13 cellular contexts compared by ENCODE assay signal in the genomic region with DNA sequence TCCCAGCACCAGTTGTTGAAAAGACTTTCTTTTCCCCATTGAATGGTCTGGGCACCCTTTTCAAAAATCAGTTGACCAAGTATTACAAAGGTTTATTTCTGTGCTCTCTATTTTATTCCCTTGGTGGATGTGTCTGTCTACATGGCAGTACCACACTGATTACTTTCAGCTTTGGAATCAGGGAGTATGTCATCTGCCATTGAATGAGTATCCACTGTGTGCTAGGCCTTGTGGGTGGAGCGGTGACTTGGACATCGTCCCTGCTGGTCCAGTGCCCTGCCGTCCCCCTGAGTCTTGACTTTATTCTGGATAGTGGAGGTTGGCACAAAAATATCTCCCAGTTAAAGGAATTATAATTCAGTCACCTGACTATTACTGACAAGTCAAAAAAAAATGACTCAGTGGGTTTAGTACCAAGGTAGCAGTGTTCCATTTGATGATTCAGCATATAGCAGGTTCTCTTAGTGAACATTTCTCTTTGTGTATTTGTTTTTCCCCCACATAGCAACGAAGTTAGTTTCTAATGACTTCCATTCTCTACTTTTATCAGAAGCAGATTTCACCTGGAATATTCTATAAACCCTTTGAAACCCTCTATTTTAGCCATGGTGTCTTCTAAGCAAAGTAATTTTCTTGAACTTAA. TPM values are rescaled to one million over a fixed set of nuclear protein-coding genes. Genes with fewer than 3 reads are reported as not detected.
DNase-seq lines count a peak whose midpoint lies in the region; ATAC-seq, FAIRE-seq and TF ChIP-seq lines count a peak whose summit lies in the region.
"Had no signal": no experiment of that assay in that cellular context is flagged by ENCODE, and none has a peak within 500 bp of the region (broad histone marks: within the 10 kb centered on the region; RNA-seq: fewer than 3 reads in every experiment).

No MANE protein-coding gene starts in this region.

- no peak for TF ChIP-seq POLR2A in A549 (IDR thresholded peaks at IDR 0.05; ENCODE audit: low read length)

- peaks cover 23% of the 10 kb centered on the region for H3K4me1 Mint-ChIP-seq in astrocyte (ENCODE audit: low read depth, unreplicated experiment)
- peaks cover 26 to 36% of the 10 kb centered on the region in 2 donors for H3K4me1 Mint-ChIP-seq in effector memory CD8-positive, alpha-beta T cell (ENCODE audit: low read depth in 2 of 2)

- CTCF ChIA-PET in A549 (lab: Yijun Ruan, JAX), result no interaction called here

- POLR2A ChIA-PET in A549 (lab: Yijun Ruan, JAX), result no interaction called here

- in situ Hi-C loops in GM23248 (cut with MboI), result no loop called here

- peaks cover 26% of the 10 kb centered on the region; the same call in 1 of the 2 replicates for H3K36me3 ChIP-seq in GM23248 (ENCODE audit: low read depth)
- peaks cover 4% of the 10 kb centered on the region for H3K36me3 ChIP-seq in astrocyte (ENCODE audit: insufficient read depth, low read length)

- no peak for TF ChIP-seq EP300 in A549 (IDR thresholded peaks at IDR 0.05)

- H3K36me3 Mint-ChIP-seq in astrocyte (ENCODE audit: low read depth, unreplicated experiment), result peaks cover 16% of the 10 kb centered on the region
- H3K36me3 Mint-ChIP-seq in effector memory CD8-positive, alpha-beta T cell (ENCODE audit: insufficient read depth), result peaks cover 74% of the 10 kb centered on the region

- H3K9me2 ChIP-seq in GM23248 (ENCODE audit: insufficient read depth), result no peaks in the 10 kb centered on the region

- H3K9me3 ChIP-seq in A549 (no peaks in the 10 kb centered on the region), GM23248 (ENCODE audit: low read depth) (no peaks in the 10 kb centered on the region), astrocyte (ENCODE audit: insufficient read depth, low read depth, low read length) (no peaks in the 10 kb centered on the region)

- H3K27ac ChIP-seq in A549 (no peak overlapping the region), GM23248 (peak overlapping the region; percentile 18), astrocyte (ENCODE audit: low read depth, low read length) (peak overlapping the region; percentile 23)

- no peak for FAIRE-seq in A549 (lab: Jason Lieb, UNC)
- no peak for FAIRE-seq in astrocyte (lab: Jason Lieb, UNC)

- no peaks in the 10 kb centered on the region for H3K9me3 Mint-ChIP-seq in astrocyte (ENCODE audit: unreplicated experiment)
- no peaks in the 10 kb centered on the region for H3K9me3 Mint-ChIP-seq in effector memory CD8-positive, alpha-beta T cell
- H3K9me3 Mint-ChIP-seq: stimulated activated naive CD8-positive, alpha-beta T cell treated with anti-CD3 and anti-CD28 coated beads, Interleukin-15, amount 100 ng/mL, for 72 hours had no signal

- peaks cover 14% of the 10 kb centered on the region for H3F3A ChIP-seq in GM23248 (ENCODE audit: insufficient read depth)

- peaks cover 81% of the 10 kb centered on the region for H3K79me2 ChIP-seq in GM23248 (ENCODE audit: insufficient read depth)
- H3K79me2 ChIP-seq in astrocyte (ENCODE audit: insufficient read depth, low read length), result peaks cover 58% of the 10 kb centered on the region

- H3K9ac ChIP-seq in GM23248 (no peak overlapping the region), astrocyte (ENCODE audit: low read length) (no peak overlapping the region)

- H3K4me2 ChIP-seq in A549 (no peak overlapping the region), GM23248 (ENCODE audit: unreplicated experiment) (no peak overlapping the region), astrocyte (ENCODE audit: low read length) (peak overlapping the region; percentile 5)

- H3K27ac Mint-ChIP-seq in astrocyte (ENCODE audit: unreplicated experiment), result peak overlapping the region; percentile 41
- no peak overlapping the region for H3K27ac Mint-ChIP-seq in effector memory CD8-positive, alpha-beta T cell
- H3K27ac Mint-ChIP-seq: stimulated activated naive CD8-positive, alpha-beta T cell treated with anti-CD3 and anti-CD28 coated beads, Interleukin-15, amount 100 ng/mL, for 72 hours had no signal

- H3K27me3 ChIP-seq in GM23248 (replicated peaks; ENCODE audit: insufficient read depth) (no peaks in the 10 kb centered on the region), astrocyte (ENCODE audit: insufficient read depth, low read length) (no peaks in the 10 kb centered on the region)

- no peak for DNase-seq in A549 (ENCODE audit: low read depth in 1 of 2, low spot score in 1 of 2)
- DNase-seq in GM23248, result peak; percentile 64
- DNase-seq in astrocyte (ENCODE audit: low read depth), result peak; percentile 45
- peak; percentile 38 for DNase-seq in medulla oblongata (ENCODE audit: extremely low spot score)
- DNase-seq in activated CD4-positive, alpha-beta T cell treated with anti-CD3 and anti-CD28 coated beads for 1 hour, result no peak
- no peak for DNase-seq in effector memory CD8-positive, alpha-beta T cell
- DNase-seq in effector CD8-positive, alpha-beta T cell (lab: John Stamatoyannopoulos, UW), result no peak
- DNase-seq: aorta; DMS153; NCI-H1436; stimulated activated naive CD8-positive, alpha-beta T cell treated with anti-CD3 and anti-CD28 coated beads, Interleukin-15, amount 100 ng/mL, for 72 hours had no signal

- H2AFZ ChIP-seq in GM23248 (no peak overlapping the region), astrocyte (ENCODE audit: low read depth, low read length) (no peak overlapping the region)

- no peaks in the 10 kb centered on the region for H3K27me3 Mint-ChIP-seq in astrocyte (ENCODE audit: low read depth, unreplicated experiment)
- H3K27me3 Mint-ChIP-seq in effector memory CD8-positive, alpha-beta T cell, result no peaks in the 10 kb centered on the region
- H3K27me3 Mint-ChIP-seq: stimulated activated naive CD8-positive, alpha-beta T cell treated with anti-CD3 and anti-CD28 coated beads, Interleukin-15, amount 100 ng/mL, for 72 hours had no signal

- H4K20me1 ChIP-seq in GM23248 (ENCODE audit: insufficient read depth) (no peaks in the 10 kb centered on the region), astrocyte (ENCODE audit: insufficient read depth, low read length) (peaks cover 25% of the 10 kb centered on the region)

- H3K4me1 ChIP-seq in A549 (peaks cover 18% of the 10 kb centered on the region; the same call in 2 of the 3 replicates), GM23248 (ENCODE audit: insufficient read depth) (peaks cover 30% of the 10 kb centered on the region), astrocyte (ENCODE audit: insufficient read depth, low read length) (peaks cover 21% of the 10 kb centered on the region)

- no peak overlapping the region for H3K4me3 Mint-ChIP-seq in astrocyte (ENCODE audit: unreplicated experiment)
- no peak overlapping the region for H3K4me3 Mint-ChIP-seq in effector memory CD8-positive, alpha-beta T cell

- H3K4me3 ChIP-seq in A549 (no peak overlapping the region), GM23248 (no peak overlapping the region), astrocyte (ENCODE audit: insufficient read depth, low read depth, low read length) (no peak overlapping the region)
- H3K4me3 ChIP-seq: lung had no signal

- ATAC-seq in A549 (no peak), GM18517 (IDR thresholded peaks at IDR 0.05; ENCODE audit: unreplicated experiment) (no peak)
- ATAC-seq in effector memory CD8-positive, alpha-beta T cell (replicated peaks), result no peak
- ATAC-seq: stimulated activated naive CD8-positive, alpha-beta T cell treated with anti-CD3 and anti-CD28 coated beads, Interleukin-15, amount 100 ng/mL, for 72 hours had no signal

- WGBS in A549 (ENCODE audit: missing lambda C conversion rate), result 93% methylated on average over 4 of the region's 4 CpGs
- WGBS in GM23248 (ENCODE audit: low coverage in 1 of 2, low lambda C conversion rate in 2 of 2, missing lambda C conversion rate in 2 of 2), 2 experiments, result 29 to 31% methylated on average over 4 of the region's 4 CpGs

- TF ChIP-seq RAD21 in A549 (conservative IDR thresholded peaks at IDR 0.05 in 1 of 2, IDR thresholded peaks at IDR 0.05 in 1 of 2), result no peak

- no peak for TF ChIP-seq CTCF in A549 (IDR thresholded peaks at IDR 0.05)
- no peak for TF ChIP-seq CTCF in astrocyte (IDR thresholded peaks at IDR 0.05; ENCODE audit: insufficient read depth, low read depth, low read length)

TF ChIP-seq in A549, 52 proteins besides CTCF, POLR2A, EP300 and RAD21:
- TF ChIP-seq MAFK (IDR thresholded peaks at IDR 0.05; ENCODE audit: partially characterized antibody) (peak; percentile 84), MYC (IDR thresholded peaks at IDR 0.05; ENCODE audit: borderline replicate concordance, low read length) (no peak)
TF ChIP-seq in A549: peak in this region for 1.

RNA-seq across cellular contexts. Expression of gene UPF3A, which starts 3.9 kb away (rescaled TPM):
- polyA plus RNA-seq in A549 (2011; rRNA removed) (39.9 and 51.0 TPM in 2 replicates), A549 (2017; fragmentation: RNase III; extraction: RNeasy Plus Mini Kit Qiagen cat#74134 plus additional on column Dnase treatment) (60.2 to 64.5 TPM (median 62.6 TPM) in 3 replicates), GM23248 (2016; fragmentation: Nextera tagmentation; extraction: Ambion mirVana) (50.2 and 50.8 TPM in 2 replicates)
- polyA plus RNA-seq in A549 (2012; cell fraction: cytosol; rRNA removed), result 31.9 and 35.2 TPM in 2 replicates
- polyA plus RNA-seq in A549 (2012; cell fraction: nucleus; rRNA removed), result 38.2 and 41.5 TPM in 2 replicates
- polyA minus RNA-seq in A549 (2011; rRNA and poly(A)+ RNA removed), result 11.0 and 12.0 TPM in 2 replicates
- 25.3 and 34.0 TPM in 2 replicates for total RNA-seq in GM23248 (2014; rRNA removed; shearing (Covaris generic))
- 37.5 and 44.8 TPM in 2 replicates for total RNA-seq in astrocyte

RNA-seq across cellular contexts. Expression of gene CHAMP1, which starts 29.0 kb away (rescaled TPM):
- 36.7 and 40.8 TPM in 2 replicates for polyA plus RNA-seq in A549 (2011; rRNA removed)
- 21.7 and 24.3 TPM in 2 replicates for polyA plus RNA-seq in A549 (2012; cell fraction: cytosol; rRNA removed)
- polyA plus RNA-seq in A549 (2012; cell fraction: nucleus; rRNA removed), result 9.7 and 12.0 TPM in 2 replicates
- polyA plus RNA-seq in A549 (2017; fragmentation: RNase III; extraction: RNeasy Plus Mini Kit Qiagen cat#74134 plus additional on column Dnase treatment), result 18.0 to 19.7 TPM (median 18.7 TPM) in 3 replicates
- polyA minus RNA-seq in A549 (2011; rRNA and poly(A)+ RNA removed), result 8.2 and 9.5 TPM in 2 replicates
- total RNA-seq in GM23248 (2014; rRNA removed; shearing (Covaris generic)), result 33.5 and 33.6 TPM in 2 replicates
- 26.9 and 30.7 TPM in 2 replicates for polyA plus RNA-seq in GM23248 (2016; fragmentation: Nextera tagmentation; extraction: Ambion mirVana)
- total RNA-seq in astrocyte, result 23.9 and 26.8 TPM in 2 replicates

RNA-seq across cellular contexts. Expression of gene CDC16, which starts 50.6 kb away (rescaled TPM):
- polyA plus RNA-seq in A549 (2011; rRNA removed) (79.7 and 85.0 TPM in 2 replicates), A549 (2017; fragmentation: RNase III; extraction: RNeasy Plus Mini Kit Qiagen cat#74134 plus additional on column Dnase treatment) (42.4 to 46.3 TPM (median 46.1 TPM) in 3 replicates), GM23248 (2016; fragmentation: Nextera tagmentation; extraction: Ambion mirVana) (80.0 and 80.5 TPM in 2 replicates)
- polyA plus RNA-seq in A549 (2012; cell fraction: cytosol; rRNA removed), result 26.0 and 27.0 TPM in 2 replicates
- 21.7 and 29.7 TPM in 2 replicates for polyA plus RNA-seq in A549 (2012; cell fraction: nucleus; rRNA removed)
- polyA minus RNA-seq in A549 (2011; rRNA and poly(A)+ RNA removed), result 36.6 and 40.0 TPM in 2 replicates
- total RNA-seq in GM23248 (2014; rRNA removed; shearing (Covaris generic)), result 60.2 and 70.7 TPM in 2 replicates
- total RNA-seq in astrocyte, result 77.0 and 81.0 TPM in 2 replicates

Comparison
In these comparisons a context has a peak if more than half of its experiments do, and no peak if none do; other contexts are left out.
1. DNase-seq: peak in GM23248 (single experiment), astrocyte (single experiment) and medulla oblongata (single experiment); none in A549 (0 of 2), activated CD4-positive, alpha-beta T cell treated with anti-CD3 and anti-CD28 coated beads for 1 hour (single experiment), effector memory CD8-positive, alpha-beta T cell (0 of 3) and effector CD8-positive, alpha-beta T cell (single experiment).
2. H3K27ac ChIP-seq: peak in GM23248 (single experiment) and astrocyte (single experiment); none in A549 (0 of 2).